21 cellular contexts compared by ENCODE assay signal in genomic region chr2:15172825-15173224, GRCh38.
A peak's percentile ranks its signal among the peaks of the same experiment; 100 is the strongest.
DNase-seq lines count a peak whose midpoint lies in the region; ATAC-seq, FAIRE-seq and TF ChIP-seq lines count a peak whose summit lies in the region.
"Had no signal": no experiment of that assay in that cellular context is flagged by ENCODE, and none has a peak within 500 bp of the region (broad histone marks: within the 10 kb centered on the region; RNA-seq: fewer than 3 reads in every experiment).

No MANE protein-coding gene starts in this region.

- ATAC-seq in SK-N-SH treated with all-trans-retinoic acid at 6 μM for 48 hours (no peak), A549 (no peak), HepG2 (peak; percentile 98), HG03097 (IDR thresholded peaks at IDR 0.05; ENCODE audit: low FRiP score, unreplicated experiment) (no peak)
- ATAC-seq: Panc1 had no signal

- H3K27me3 ChIP-seq in SK-N-SH (ENCODE audit: insufficient read depth) (no peaks in the 10 kb centered on the region), HepG2 (ENCODE audit: control insufficient read depth in 1 of 2, insufficient read depth in 2 of 2, low read length in 2 of 2) (no peaks in the 10 kb centered on the region)
- H3K27me3 ChIP-seq: BLaER1 had no signal

- in situ Hi-C loops in HepG2 (cut with HindIII; ENCODE audit: extremely low pct_ligation_motif_present, low pct_unique_long_range_greater_than_20kb) = no loop called here

- H3K4me2 ChIP-seq in SK-N-SH = no peak overlapping the region
- no peak overlapping the region for H3K4me2 ChIP-seq in A549
- H3K4me2 ChIP-seq in HepG2 (ENCODE audit: low read depth, low read length) = peak overlapping the region; percentile 38
- H3K4me2 ChIP-seq: BLaER1 had no signal

- TF ChIP-seq RAD21 in SK-N-SH (IDR thresholded peaks at IDR 0.05; ENCODE audit: low read length) (no peak), A549 (conservative IDR thresholded peaks at IDR 0.05 in 1 of 2, IDR thresholded peaks at IDR 0.05 in 1 of 2) (no peak), HepG2 (CRISPR knock-in tag; IDR thresholded peaks at IDR 0.05) (no peak)

- H3K9me2 ChIP-seq in SK-N-SH = no peaks in the 10 kb centered on the region

- no TSS peak for BruUV-seq in HepG2 (replicated peaks; lab: Mats Ljungman, UMichigan)

- intact Hi-C loops in HepG2 (cut with micrococcal nuclease; ENCODE audit: unreplicated experiment) = loop anchor here (1.0 to 5.0 kb wide), 2 partner anchors 14 to 59 kb away; no protein-coding TSS in a partner anchor

- H4K20me1 ChIP-seq in SK-N-SH (ENCODE audit: insufficient read depth) = no peaks in the 10 kb centered on the region
- no peaks in the 10 kb centered on the region for H4K20me1 ChIP-seq in HepG2 (ENCODE audit: insufficient read depth, low read length)
- H4K20me1 ChIP-seq: BLaER1 had no signal

- WGBS in SK-N-SH (ENCODE audit: low lambda C conversion rate) = 93% methylated on average over 1 of the region's 1 CpG
- 52% methylated on average over 1 of the region's 1 CpG for WGBS in A549 (ENCODE audit: missing lambda C conversion rate)
- 0% methylated on average over 1 of the region's 1 CpG for WGBS in HepG2 (ENCODE audit: low lambda C conversion rate)

- H3K36me3 ChIP-seq in SK-N-SH (replicated peaks in 1 of 2; ENCODE audit: control insufficient read depth in 1 of 2, insufficient read depth in 2 of 2, low read length in 1 of 2) = peaks cover 0 to 4% of the 10 kb centered on the region in 2 experiments
- 0 out of 5 replicates have a peak, but pooled peaks cover 0 to 3% of the 10 kb centered on the region in 2 experiments for H3K36me3 ChIP-seq in HepG2 (replicated peaks in 1 of 2; ENCODE audit: control insufficient read depth in 1 of 2, insufficient read depth in 2 of 2, low read length in 2 of 2)

- H3K79me2 ChIP-seq in SK-N-SH (ENCODE audit: insufficient read depth) (no peaks in the 10 kb centered on the region), HepG2 (ENCODE audit: insufficient read depth, low read length) (no peaks in the 10 kb centered on the region)

- H3K9me3 ChIP-seq in SK-N-SH (no peaks in the 10 kb centered on the region), A549 (no peaks in the 10 kb centered on the region), HepG2 (ENCODE audit: low read length) (no peaks in the 10 kb centered on the region)
- H3K9me3 ChIP-seq: BLaER1 had no signal

- TF ChIP-seq POLR2A in A549 (IDR thresholded peaks at IDR 0.05; ENCODE audit: low read length) = no peak
- TF ChIP-seq POLR2A in HepG2 (IDR thresholded peaks at IDR 0.05; ENCODE audit: insufficient read depth in 1 of 2, low read depth in 2 of 2, low read length in 2 of 2) = no peak

- FAIRE-seq in A549 (lab: Jason Lieb, UNC) = no peak
- peak; percentile 95 for FAIRE-seq in HepG2 (lab: Jason Lieb, UNC)

- H2AFZ ChIP-seq in SK-N-SH (ENCODE audit: low read depth) (no peak overlapping the region), HepG2 (ENCODE audit: low read length) (no peak overlapping the region)
- H2AFZ ChIP-seq: GM23248 had no signal

- H3K27ac ChIP-seq in SK-N-SH (ENCODE audit: low read depth in 2 of 2, low read length in 1 of 2) = no peak overlapping the region
- no peak overlapping the region for H3K27ac ChIP-seq in A549
- peak overlapping the region; percentile 56 for H3K27ac ChIP-seq in HepG2 (ENCODE audit: extremely low read length, insufficient read depth, low read length)
- H3K27ac ChIP-seq: BLaER1, GM23248, RWPE1, SK-N-MC had no signal

- no peak for TF ChIP-seq CTCF in SK-N-SH (IDR thresholded peaks at IDR 0.05)
- no peak for TF ChIP-seq CTCF in A549 (IDR thresholded peaks at IDR 0.05)
- TF ChIP-seq CTCF in HepG2 (CRISPR knock-in tag; IDR thresholded peaks at IDR 0.05) = no peak

- POLR2A ChIA-PET in SK-N-SH (lab: Yijun Ruan, JAX) = no interaction called here
- POLR2A ChIA-PET in A549 (lab: Yijun Ruan, JAX) = no interaction called here
- POLR2A ChIA-PET in HepG2 (lab: Yijun Ruan, JAX) = interaction anchor here (0.6 to 1.1 kb wide), 2 partner anchors 17 to 1253 kb away, joined by 3 read pairs; no protein-coding TSS in a partner anchor

- no peak overlapping the region for H3K9ac ChIP-seq in SK-N-SH
- H3K9ac ChIP-seq in HepG2 (ENCODE audit: insufficient read depth, low read depth, low read length) = no peak overlapping the region
- H3K9ac ChIP-seq: BLaER1, GM23248 had no signal

- TF ChIP-seq EP300 in SK-N-SH (IDR thresholded peaks at IDR 0.05; ENCODE audit: borderline replicate concordance in 1 of 2, low read depth in 1 of 2, low read length in 1 of 2) (no peak), A549 (IDR thresholded peaks at IDR 0.05) (no peak), HepG2 (IDR thresholded peaks at IDR 0.05; ENCODE audit: low read depth in 2 of 2, low read length in 2 of 2) (peak in 1 of 2 experiments; percentile 81; a peak in 2 of 4 replicates), HepG2 (CRISPR knock-in tag; IDR thresholded peaks at IDR 0.05; ENCODE audit: borderline replicate concordance) (peak; percentile 43; the same call in 1 of the 2 replicates)

- DNase-seq in SK-N-SH (no peak), A549 (ENCODE audit: low read depth in 1 of 2, low spot score in 1 of 2) (no peak), NCI-H774 (lab: John Stamatoyannopoulos, UW) (peak; percentile 0), HepG2 (ENCODE audit: low spot score) (peak; percentile 97), NCI-H345 treated with DMSO at 0.1 percent for 48 hours (lab: John Stamatoyannopoulos, UW; ENCODE audit: unreplicated experiment) (no peak)
- DNase-seq: DMS153, DND-41, GM23248, H7, NCI-H1092 treated with DMSO at 0.1 percent for 48 hours, NCI-H1436, NCI-H187 treated with DMSO at 0.1 percent for 48 hours, NCI-H446 treated with DMSO at 0.1 percent for 48 hours, NCI-H526, SIG-M5 had no signal

- H3K4me1 ChIP-seq in SK-N-SH (ENCODE audit: control insufficient read depth in 1 of 2, insufficient read depth in 2 of 2, low read depth in 1 of 2, low read length in 1 of 2) (peaks cover 15 to 27% of the 10 kb centered on the region in 2 experiments; a peak in 3 of 4 replicates), A549 (peaks cover 14% of the 10 kb centered on the region), HepG2 (ENCODE audit: insufficient read depth, low read length) (peaks cover 53% of the 10 kb centered on the region)
- H3K4me1 ChIP-seq: BLaER1 had no signal

- CTCF ChIA-PET in SK-N-SH (lab: Yijun Ruan, JAX) (interaction anchor here (1.3 kb wide), 1 partner anchor 403 kb away, joined by 3 read pairs; no protein-coding TSS in a partner anchor), A549 (lab: Yijun Ruan, JAX) (interaction anchor here (0.6 kb wide), 1 partner anchor 435 kb away, joined by 3 read pairs; no protein-coding TSS in a partner anchor), HepG2 (lab: Yijun Ruan, JAX; ENCODE audit: low intra/inter-chr PET ratio, low total read pairs) (no interaction called here)

- H3K4me3 ChIP-seq in SK-N-SH (ENCODE audit: low read depth in 2 of 2, low read length in 1 of 2) (no peak overlapping the region), A549 (no peak overlapping the region), HepG2 (replicated peaks in 1 of 3; ENCODE audit: insufficient read depth in 1 of 3, low read depth in 2 of 3, low read length in 3 of 3) (no peak overlapping the region)
- H3K4me3 ChIP-seq: BLaER1, GM23248, SK-N-MC had no signal

- H3F3A ChIP-seq in SK-N-SH (replicated peaks; ENCODE audit: insufficient read depth) = peaks cover 23% of the 10 kb centered on the region

TF ChIP-seq in SK-N-SH treated with all-trans-retinoic acid at 6 μM for 48 hours, 23 proteins besides CTCF, POLR2A, EP300 and RAD21 (continues in another document):
- peak; percentile 36; the same call in 1 of the 2 replicates for TF ChIP-seq ISL1 (CRISPR knock-in tag; IDR thresholded peaks at IDR 0.05)

TF ChIP-seq in SK-N-SH, 30 proteins besides CTCF, POLR2A, EP300 and RAD21:
- TF ChIP-seq GABPA (IDR thresholded peaks at IDR 0.05; ENCODE audit: low read depth) = no peak
- no peak for TF ChIP-seq FOXM1 (IDR thresholded peaks at IDR 0.05; ENCODE audit: low read depth)
- no peak for TF ChIP-seq CHD2 (IDR thresholded peaks at IDR 0.05; ENCODE audit: low read length, partially characterized antibody)
- no peak for TF ChIP-seq JUND (IDR thresholded peaks at IDR 0.05)

TF ChIP-seq in A549, 52 proteins besides CTCF, POLR2A, EP300 and RAD21:
- TF ChIP-seq ZC3H11A (IDR thresholded peaks at IDR 0.05) (no peak), PBX3 (IDR thresholded peaks at IDR 0.05) (no peak), MAFK (IDR thresholded peaks at IDR 0.05; ENCODE audit: partially characterized antibody) (peak; percentile 69), JUN (IDR thresholded peaks at IDR 0.05) (no peak), CBX8 (IDR thresholded peaks at IDR 0.05) (no peak), MAZ (IDR thresholded peaks at IDR 0.05; ENCODE audit: borderline replicate concordance, low read depth, low read length) (no peak), MYC (IDR thresholded peaks at IDR 0.05; ENCODE audit: borderline replicate concordance, low read length) (no peak), NPAS2 (CRISPR knock-in tag; IDR thresholded peaks at IDR 0.05; ENCODE audit: borderline replicate concordance) (no peak)
TF ChIP-seq in A549: peak in this region for 1.

TF ChIP-seq in HepG2, 621 proteins besides CTCF, POLR2A, EP300 and RAD21 (continues in another document):
- TF ChIP-seq, protein P1, sequence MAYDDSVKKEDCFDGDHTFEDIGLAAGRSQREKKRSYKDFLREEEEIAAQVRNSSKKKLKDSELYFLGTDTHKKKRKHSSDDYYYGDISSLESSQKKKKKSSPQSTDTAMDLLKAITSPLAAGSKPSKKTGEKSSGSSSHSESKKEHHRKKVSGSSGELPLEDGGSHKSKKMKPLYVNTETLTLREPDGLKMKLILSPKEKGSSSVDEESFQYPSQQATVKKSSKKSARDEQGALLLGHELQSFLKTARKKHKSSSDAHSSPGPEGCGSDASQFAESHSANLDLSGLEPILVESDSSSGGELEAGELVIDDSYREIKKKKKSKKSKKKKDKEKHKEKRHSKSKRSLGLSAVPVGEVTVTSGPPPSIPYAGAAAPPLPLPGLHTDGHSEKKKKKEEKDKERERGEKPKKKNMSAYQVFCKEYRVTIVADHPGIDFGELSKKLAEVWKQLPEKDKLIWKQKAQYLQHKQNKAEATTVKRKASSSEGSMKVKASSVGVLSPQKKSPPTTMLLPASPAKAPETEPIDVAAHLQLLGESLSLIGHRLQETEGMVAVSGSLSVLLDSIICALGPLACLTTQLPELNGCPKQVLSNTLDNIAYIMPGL (CRISPR knock-in tag; IDR thresholded peaks at IDR 0.05; ENCODE audit: borderline replicate concordance in 1 of 2, low read depth in 1 of 2) = peak in 1 of 2 experiments; percentile 21; a peak in 1 of 4 replicates
- TF ChIP-seq RFXANK (CRISPR knock-in tag; IDR thresholded peaks at IDR 0.05) (no peak), WIZ (CRISPR knock-in tag; IDR thresholded peaks at IDR 0.05) (no peak)
- TF ChIP-seq, protein P2, sequence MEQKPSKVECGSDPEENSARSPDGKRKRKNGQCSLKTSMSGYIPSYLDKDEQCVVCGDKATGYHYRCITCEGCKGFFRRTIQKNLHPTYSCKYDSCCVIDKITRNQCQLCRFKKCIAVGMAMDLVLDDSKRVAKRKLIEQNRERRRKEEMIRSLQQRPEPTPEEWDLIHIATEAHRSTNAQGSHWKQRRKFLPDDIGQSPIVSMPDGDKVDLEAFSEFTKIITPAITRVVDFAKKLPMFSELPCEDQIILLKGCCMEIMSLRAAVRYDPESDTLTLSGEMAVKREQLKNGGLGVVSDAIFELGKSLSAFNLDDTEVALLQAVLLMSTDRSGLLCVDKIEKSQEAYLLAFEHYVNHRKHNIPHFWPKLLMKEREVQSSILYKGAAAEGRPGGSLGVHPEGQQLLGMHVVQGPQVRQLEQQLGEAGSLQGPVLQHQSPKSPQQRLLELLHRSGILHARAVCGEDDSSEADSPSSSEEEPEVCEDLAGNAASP (CRISPR knock-in tag; IDR thresholded peaks at IDR 0.05; ENCODE audit: borderline replicate concordance) = peak; percentile 85

Comparison
In these comparisons a context has a peak if more than half of its experiments do, and no peak if none do; other contexts are left out.
1. DNase-seq: peak in NCI-H774 (single experiment) and HepG2 (single experiment); none in SK-N-SH (single experiment), A549 (0 of 2) and NCI-H345 treated with DMSO at 0.1 percent for 48 hours (single experiment).